1 cellular context compared by ENCODE assay signal in the genomic region with DNA sequence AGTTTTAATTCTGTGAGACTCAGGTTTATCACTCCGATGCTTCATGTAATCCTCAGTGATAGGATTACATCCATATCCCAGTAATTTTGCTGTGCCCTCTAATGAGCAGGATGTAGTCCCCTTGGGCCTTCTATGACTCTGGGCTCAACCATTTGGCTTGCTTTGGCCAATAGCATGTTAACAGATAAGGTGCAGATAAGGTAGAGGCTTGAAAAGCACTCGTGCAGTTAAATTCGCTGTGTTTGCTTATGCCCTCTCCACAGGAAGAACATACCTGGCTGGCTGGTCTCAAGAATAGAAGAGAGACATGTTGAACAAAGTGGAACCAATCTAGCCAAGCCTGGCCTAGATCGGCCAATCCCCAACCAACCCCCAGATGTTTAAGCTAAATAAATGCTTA.
TF ChIP-seq lines count a peak whose summit lies in the region.

No MANE protein-coding gene starts in this region.

TF ChIP-seq in HepG2, 621 proteins besides CTCF, POLR2A, EP300 and RAD21:
- TF ChIP-seq NR2F6 (IDR thresholded peaks at IDR 0.05): no peak
- no peak for TF ChIP-seq NR2F6 (CRISPR knock-in tag; IDR thresholded peaks at IDR 0.05)
- no peak for TF ChIP-seq NRL (CRISPR knock-in tag; IDR thresholded peaks at IDR 0.05; ENCODE audit: borderline replicate concordance)
- TF ChIP-seq MED1 (CRISPR knock-in tag; IDR thresholded peaks at IDR 0.05): no peak
- no peak for TF ChIP-seq ZNF331 (CRISPR knock-in tag; IDR thresholded peaks at IDR 0.05)
- TF ChIP-seq GLI4 (CRISPR knock-in tag; IDR thresholded peaks at IDR 0.05; ENCODE audit: borderline replicate concordance): no peak
- no peak for TF ChIP-seq FOXA1 (IDR thresholded peaks at IDR 0.05)
- TF ChIP-seq FOXA1 (CRISPR knock-in tag; IDR thresholded peaks at IDR 0.05): no peak
- TF ChIP-seq HIC2 (CRISPR knock-in tag; IDR thresholded peaks at IDR 0.05; ENCODE audit: low read depth): no peak
- TF ChIP-seq NFKB2 (CRISPR knock-in tag; IDR thresholded peaks at IDR 0.05; ENCODE audit: borderline replicate concordance): no peak
- TF ChIP-seq PLSCR1 (CRISPR knock-in tag; IDR thresholded peaks at IDR 0.05; ENCODE audit: borderline replicate concordance): no peak
- TF ChIP-seq ZSCAN21 (CRISPR knock-in tag; IDR thresholded peaks at IDR 0.05; ENCODE audit: borderline replicate concordance): no peak
- no peak for TF ChIP-seq NAIF1 (CRISPR knock-in tag; IDR thresholded peaks at IDR 0.05; ENCODE audit: borderline replicate concordance)
- no peak for TF ChIP-seq TERF1 (CRISPR knock-in tag; IDR thresholded peaks at IDR 0.05)
- TF ChIP-seq KLF13 (CRISPR knock-in tag; IDR thresholded peaks at IDR 0.05): no peak
- no peak for TF ChIP-seq MBD4 (IDR thresholded peaks at IDR 0.05; ENCODE audit: borderline replicate concordance, low read length)
- TF ChIP-seq ZNF3 (CRISPR knock-in tag; IDR thresholded peaks at IDR 0.05): no peak
- TF ChIP-seq, protein P1, sequence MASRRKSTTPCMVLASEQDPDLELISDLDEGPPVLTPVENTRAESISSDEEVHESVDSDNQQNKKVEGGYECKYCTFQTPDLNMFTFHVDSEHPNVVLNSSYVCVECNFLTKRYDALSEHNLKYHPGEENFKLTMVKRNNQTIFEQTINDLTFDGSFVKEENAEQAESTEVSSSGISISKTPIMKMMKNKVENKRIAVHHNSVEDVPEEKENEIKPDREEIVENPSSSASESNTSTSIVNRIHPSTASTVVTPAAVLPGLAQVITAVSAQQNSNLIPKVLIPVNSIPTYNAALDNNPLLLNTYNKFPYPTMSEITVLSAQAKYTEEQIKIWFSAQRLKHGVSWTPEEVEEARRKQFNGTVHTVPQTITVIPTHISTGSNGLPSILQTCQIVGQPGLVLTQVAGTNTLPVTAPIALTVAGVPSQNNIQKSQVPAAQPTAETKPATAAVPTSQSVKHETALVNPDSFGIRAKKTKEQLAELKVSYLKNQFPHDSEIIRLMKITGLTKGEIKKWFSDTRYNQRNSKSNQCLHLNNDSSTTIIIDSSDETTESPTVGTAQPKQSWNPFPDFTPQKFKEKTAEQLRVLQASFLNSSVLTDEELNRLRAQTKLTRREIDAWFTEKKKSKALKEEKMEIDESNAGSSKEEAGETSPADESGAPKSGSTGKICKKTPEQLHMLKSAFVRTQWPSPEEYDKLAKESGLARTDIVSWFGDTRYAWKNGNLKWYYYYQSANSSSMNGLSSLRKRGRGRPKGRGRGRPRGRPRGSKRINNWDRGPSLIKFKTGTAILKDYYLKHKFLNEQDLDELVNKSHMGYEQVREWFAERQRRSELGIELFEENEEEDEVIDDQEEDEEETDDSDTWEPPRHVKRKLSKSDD (CRISPR knock-in tag; IDR thresholded peaks at IDR 0.05; ENCODE audit: low read depth): no peak
- TF ChIP-seq SP2 (CRISPR knock-in tag; IDR thresholded peaks at IDR 0.05): no peak
- TF ChIP-seq ELF3 (CRISPR knock-in tag; IDR thresholded peaks at IDR 0.05): no peak
